ENCODE assay signal across 8 cellular contexts in genomic region chr17:42779942-42780815, GRCh38. TPM values are rescaled to one million over a fixed set of nuclear protein-coding genes. Genes with fewer than 3 reads are reported as not detected.
A peak's percentile ranks its signal among the peaks of the same experiment; 100 is the strongest.
DNase-seq lines count a peak whose midpoint lies in the region; ATAC-seq and TF ChIP-seq lines count a peak whose summit lies in the region.

Gene WNK4, plus strand, starts transcription at chr17:42780610. Its CDS starts 89 bp downstream, at chr17:42780699.

- peak within 1 kb of the TSS; percentile 15 for H3K4me3 Mint-ChIP-seq in activated B cell treated with CpG ODN at 0.5 μM for 24 hours

- H4K20me1 ChIP-seq in HCT116 (ENCODE audit: insufficient read depth) = no peaks in the 10 kb centered on the region

- no TSS peak for BruUV-seq in HCT116 (replicated peaks; lab: Mats Ljungman, UMichigan)

- H3K36me3 Mint-ChIP-seq in activated B cell treated with CpG ODN at 0.5 μM for 24 hours (ENCODE audit: low read depth) = peaks cover 41% of the 10 kb centered on the region

- DNase-seq in HCT116 (ENCODE audit: low read depth, low spot score) = no peak
- DNase-seq in activated B cell treated with CpG ODN at 0.5 μM for 24 hours = no peak
- DNase-seq in hepatic stellate cell (ENCODE audit: low spot score) = peak; percentile 73
- DNase-seq in NCI-H526 treated with DMSO at 0.1 percent for 48 hours (lab: John Stamatoyannopoulos, UW) = no peak
- no peak for DNase-seq in NCI-H187 (lab: John Stamatoyannopoulos, UW)
- no peak for DNase-seq in cerebellum (ENCODE audit: low spot score)

- H2AFZ ChIP-seq in HCT116 (ENCODE audit: low read depth, low read length, poor library complexity, severe bottlenecking) = no peak within 1 kb of the TSS

- H3K27me3 Mint-ChIP-seq in activated B cell treated with CpG ODN at 0.5 μM for 24 hours = peaks cover 34% of the 10 kb centered on the region

- RAD21 ChIA-PET in HCT116 (lab: Charles Lee; ENCODE audit: low non-redundant PET in 1 of 2, low total read pairs in 2 of 2, uncharacterized antibody in 2 of 2, unreplicated experiment in 2 of 2) = no interaction called here

- no peak for TF ChIP-seq RAD21 in HCT116 (IDR thresholded peaks at IDR 0.05; ENCODE audit: low read depth)

- CTCF ChIA-PET in HCT116 (lab: Charles Lee) (no interaction called here), activated B cell treated with CpG ODN at 0.5 μM for 24 hours (lab: Charles Lee) (no interaction called here)

- intact Hi-C loops in HCT116 (cut with micrococcal nuclease) = no loop called here
- intact Hi-C loops in activated B cell treated with CpG ODN at 0.5 μM for 24 hours (cut with micrococcal nuclease) = no loop called here

- H3K79me2 ChIP-seq in HCT116 (ENCODE audit: insufficient read depth, low read length) = peaks cover under 1% of the 10 kb centered on the region; the same call in 1 of the 2 replicates

- ATAC-seq in HCT116 = 0 out of 2 replicates have a peak, but pooled peaks have one; percentile 35
- ATAC-seq in activated B cell treated with CpG ODN at 0.5 μM for 24 hours (ENCODE audit: low read depth) = peak; percentile 40
- ATAC-seq in GM18909 (IDR thresholded peaks at IDR 0.05; ENCODE audit: poor library complexity, unreplicated experiment) = no peak

- H3K9me3 ChIP-seq in HCT116 (ENCODE audit: control insufficient read depth in 1 of 2, insufficient read depth in 1 of 2, low read depth in 1 of 2, low read length in 2 of 2) = no peaks in the 10 kb centered on the region
- no peaks in the 10 kb centered on the region for H3K9me3 ChIP-seq in skeletal muscle satellite cell (replicated peaks; ENCODE audit: low read length)

- no peaks in the 10 kb centered on the region for H3K27me3 ChIP-seq in HCT116 (ENCODE audit: insufficient read depth, low read length)
- H3K27me3 ChIP-seq in skeletal muscle satellite cell (ENCODE audit: control insufficient read depth, insufficient read depth, low read length) = peaks cover 39% of the 10 kb centered on the region

- H3K9ac ChIP-seq in HCT116 (ENCODE audit: low read length) (no peak within 1 kb of the TSS), skeletal muscle satellite cell (ENCODE audit: low read depth, low read length) (peak within 1 kb of the TSS; percentile 80)

- no peaks in the 10 kb centered on the region for H3K9me3 Mint-ChIP-seq in activated B cell treated with CpG ODN at 0.5 μM for 24 hours

- peaks cover 3 to 20% of the 10 kb centered on the region in 2 experiments; a peak in 3 of 4 replicates for H3K4me1 ChIP-seq in HCT116 (ENCODE audit: control insufficient read depth in 1 of 2, insufficient read depth in 2 of 2, low read length in 2 of 2)
- peaks cover 58% of the 10 kb centered on the region for H3K4me1 ChIP-seq in skeletal muscle satellite cell (ENCODE audit: control insufficient read depth, insufficient read depth, low read length)

- no peak within 1 kb of the TSS for H3K27ac ChIP-seq in HCT116 (ENCODE audit: low read depth, low read length)

- no peak within 1 kb of the TSS for H3K27ac Mint-ChIP-seq in activated B cell treated with CpG ODN at 0.5 μM for 24 hours

- no peak for TF ChIP-seq POLR2A in HCT116 (IDR thresholded peaks at IDR 0.05; ENCODE audit: borderline replicate concordance, extremely low read depth, insufficient read depth, insufficient read length)

- no peak for TF ChIP-seq CTCF in HCT116 (IDR thresholded peaks at IDR 0.05 in 2 of 3, conservative IDR thresholded peaks at IDR 0.05 in 1 of 3; ENCODE audit: borderline replicate concordance in 1 of 3, insufficient read depth in 1 of 3, low read depth in 2 of 3, low read length in 2 of 3)
- TF ChIP-seq CTCF in activated B cell treated with CpG ODN at 0.5 μM for 24 hours (IDR thresholded peaks at IDR 0.05) = no peak

- H3K36me3 ChIP-seq in HCT116 (ENCODE audit: control insufficient read depth in 1 of 2, insufficient read depth in 2 of 2, low read length in 2 of 2) = peaks cover 10 to 22% of the 10 kb centered on the region in 2 experiments
- peaks cover 29% of the 10 kb centered on the region for H3K36me3 ChIP-seq in skeletal muscle satellite cell (ENCODE audit: insufficient read depth, low read length)

- H3K4me1 Mint-ChIP-seq in activated B cell treated with CpG ODN at 0.5 μM for 24 hours = peaks cover 28% of the 10 kb centered on the region

- no peaks in the 10 kb centered on the region for H3K9me2 ChIP-seq in HCT116 (ENCODE audit: insufficient read depth)

- H3K4me3 ChIP-seq in HCT116 (replicated peaks in 1 of 2; ENCODE audit: low read depth in 1 of 2, low read length in 2 of 2) = no peak within 1 kb of the TSS
- peak within 1 kb of the TSS; percentile 73 for H3K4me3 ChIP-seq in skeletal muscle satellite cell (ENCODE audit: low read length)

- H3K4me2 ChIP-seq in HCT116 (ENCODE audit: low read length) (no peak within 1 kb of the TSS), skeletal muscle satellite cell (ENCODE audit: low read length) (peak within 1 kb of the TSS; percentile 93)

- POLR2A ChIA-PET in HCT116 (lab: Charles Lee) (no interaction called here), activated B cell treated with CpG ODN at 0.5 μM for 24 hours (lab: Charles Lee) (interaction anchor here (1.3 kb wide), 1 partner anchor 44 kb away, joined by 5 read pairs; the partner anchor contains the start of gene BECN1)

TF ChIP-seq in HCT116, 20 proteins besides CTCF, POLR2A, EP300 and RAD21:
- TF ChIP-seq YY1 (IDR thresholded peaks at IDR 0.05; ENCODE audit: extremely low read depth, insufficient replicate concordance, low read depth, low read length) (no peak), ATF3 (IDR thresholded peaks at IDR 0.05) (no peak), CEBPB (IDR thresholded peaks at IDR 0.05; ENCODE audit: low read depth) (no peak), EZH2 (IDR thresholded peaks at IDR 0.05) (no peak), JUND (IDR thresholded peaks at IDR 0.05) (no peak), SRF (IDR thresholded peaks at IDR 0.05; ENCODE audit: low read depth) (no peak), REST (IDR thresholded peaks at IDR 0.05; ENCODE audit: low read depth) (no peak), SP1 (IDR thresholded peaks at IDR 0.05; ENCODE audit: low read depth) (no peak), TCF7L2 (IDR thresholded peaks at IDR 0.05; ENCODE audit: borderline replicate concordance, extremely low read depth, insufficient read depth, insufficient read length) (no peak), ZNF274 (IDR thresholded peaks at IDR 0.05; ENCODE audit: low read depth, low read length) (no peak)

RNA-seq across cellular contexts. Expression of gene WNK4, which starts in this region (rescaled TPM):
- 4.5 TPM for total RNA-seq in HCT116 (2021; ENCODE audit: unreplicated experiment)
- 2.5 and 2.7 TPM in 2 replicates for polyA plus RNA-seq in HCT116 (2012)
- total RNA-seq in activated B cell treated with CpG ODN at 0.5 μM for 24 hours = 0.10 and 0.29 TPM in 2 replicates
- 0.76 and 2.0 TPM in 2 replicates for total RNA-seq in skeletal muscle satellite cell (2012; rRNA removed)
- 0.82 TPM for total RNA-seq in cerebellum

Comparison
In these comparisons a context has a peak if more than half of its experiments do, and no peak if none do; other contexts are left out.
1. Peak in ATAC-seq in activated B cell treated with CpG ODN at 0.5 μM for 24 hours; RNA of the gene not detected or under 1 TPM.